Comparison of ENCODE assay signal across 1 cellular context in genomic region chr14:102264775-102265174, GRCh38.
TF ChIP-seq lines count a peak whose summit lies in the region.

No MANE protein-coding gene starts in this region.

TF ChIP-seq in GM23338, 12 proteins besides CTCF, POLR2A, EP300 and RAD21 (continued from another document):
- TF ChIP-seq, protein P1, sequence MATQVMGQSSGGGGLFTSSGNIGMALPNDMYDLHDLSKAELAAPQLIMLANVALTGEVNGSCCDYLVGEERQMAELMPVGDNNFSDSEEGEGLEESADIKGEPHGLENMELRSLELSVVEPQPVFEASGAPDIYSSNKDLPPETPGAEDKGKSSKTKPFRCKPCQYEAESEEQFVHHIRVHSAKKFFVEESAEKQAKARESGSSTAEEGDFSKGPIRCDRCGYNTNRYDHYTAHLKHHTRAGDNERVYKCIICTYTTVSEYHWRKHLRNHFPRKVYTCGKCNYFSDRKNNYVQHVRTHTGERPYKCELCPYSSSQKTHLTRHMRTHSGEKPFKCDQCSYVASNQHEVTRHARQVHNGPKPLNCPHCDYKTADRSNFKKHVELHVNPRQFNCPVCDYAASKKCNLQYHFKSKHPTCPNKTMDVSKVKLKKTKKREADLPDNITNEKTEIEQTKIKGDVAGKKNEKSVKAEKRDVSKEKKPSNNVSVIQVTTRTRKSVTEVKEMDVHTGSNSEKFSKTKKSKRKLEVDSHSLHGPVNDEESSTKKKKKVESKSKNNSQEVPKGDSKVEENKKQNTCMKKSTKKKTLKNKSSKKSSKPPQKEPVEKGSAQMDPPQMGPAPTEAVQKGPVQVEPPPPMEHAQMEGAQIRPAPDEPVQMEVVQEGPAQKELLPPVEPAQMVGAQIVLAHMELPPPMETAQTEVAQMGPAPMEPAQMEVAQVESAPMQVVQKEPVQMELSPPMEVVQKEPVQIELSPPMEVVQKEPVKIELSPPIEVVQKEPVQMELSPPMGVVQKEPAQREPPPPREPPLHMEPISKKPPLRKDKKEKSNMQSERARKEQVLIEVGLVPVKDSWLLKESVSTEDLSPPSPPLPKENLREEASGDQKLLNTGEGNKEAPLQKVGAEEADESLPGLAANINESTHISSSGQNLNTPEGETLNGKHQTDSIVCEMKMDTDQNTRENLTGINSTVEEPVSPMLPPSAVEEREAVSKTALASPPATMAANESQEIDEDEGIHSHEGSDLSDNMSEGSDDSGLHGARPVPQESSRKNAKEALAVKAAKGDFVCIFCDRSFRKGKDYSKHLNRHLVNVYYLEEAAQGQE (IDR thresholded peaks at IDR 0.05; ENCODE audit: unreplicated experiment) = no peak
- TF ChIP-seq ZNF114 (CRISPR knock-in tag; IDR thresholded peaks at IDR 0.05) (no peak), STAT1 (IDR thresholded peaks at IDR 0.05; ENCODE audit: unreplicated experiment) (no peak), ZNF331 (CRISPR knock-in tag; IDR thresholded peaks at IDR 0.05; ENCODE audit: low read depth) (no peak), POLR2AphosphoS5 (IDR thresholded peaks at IDR 0.05; ENCODE audit: low read depth) (no peak), EZH2 (IDR thresholded peaks at IDR 0.05; ENCODE audit: low read depth, unreplicated experiment) (no peak)
- TF ChIP-seq, protein P2, sequence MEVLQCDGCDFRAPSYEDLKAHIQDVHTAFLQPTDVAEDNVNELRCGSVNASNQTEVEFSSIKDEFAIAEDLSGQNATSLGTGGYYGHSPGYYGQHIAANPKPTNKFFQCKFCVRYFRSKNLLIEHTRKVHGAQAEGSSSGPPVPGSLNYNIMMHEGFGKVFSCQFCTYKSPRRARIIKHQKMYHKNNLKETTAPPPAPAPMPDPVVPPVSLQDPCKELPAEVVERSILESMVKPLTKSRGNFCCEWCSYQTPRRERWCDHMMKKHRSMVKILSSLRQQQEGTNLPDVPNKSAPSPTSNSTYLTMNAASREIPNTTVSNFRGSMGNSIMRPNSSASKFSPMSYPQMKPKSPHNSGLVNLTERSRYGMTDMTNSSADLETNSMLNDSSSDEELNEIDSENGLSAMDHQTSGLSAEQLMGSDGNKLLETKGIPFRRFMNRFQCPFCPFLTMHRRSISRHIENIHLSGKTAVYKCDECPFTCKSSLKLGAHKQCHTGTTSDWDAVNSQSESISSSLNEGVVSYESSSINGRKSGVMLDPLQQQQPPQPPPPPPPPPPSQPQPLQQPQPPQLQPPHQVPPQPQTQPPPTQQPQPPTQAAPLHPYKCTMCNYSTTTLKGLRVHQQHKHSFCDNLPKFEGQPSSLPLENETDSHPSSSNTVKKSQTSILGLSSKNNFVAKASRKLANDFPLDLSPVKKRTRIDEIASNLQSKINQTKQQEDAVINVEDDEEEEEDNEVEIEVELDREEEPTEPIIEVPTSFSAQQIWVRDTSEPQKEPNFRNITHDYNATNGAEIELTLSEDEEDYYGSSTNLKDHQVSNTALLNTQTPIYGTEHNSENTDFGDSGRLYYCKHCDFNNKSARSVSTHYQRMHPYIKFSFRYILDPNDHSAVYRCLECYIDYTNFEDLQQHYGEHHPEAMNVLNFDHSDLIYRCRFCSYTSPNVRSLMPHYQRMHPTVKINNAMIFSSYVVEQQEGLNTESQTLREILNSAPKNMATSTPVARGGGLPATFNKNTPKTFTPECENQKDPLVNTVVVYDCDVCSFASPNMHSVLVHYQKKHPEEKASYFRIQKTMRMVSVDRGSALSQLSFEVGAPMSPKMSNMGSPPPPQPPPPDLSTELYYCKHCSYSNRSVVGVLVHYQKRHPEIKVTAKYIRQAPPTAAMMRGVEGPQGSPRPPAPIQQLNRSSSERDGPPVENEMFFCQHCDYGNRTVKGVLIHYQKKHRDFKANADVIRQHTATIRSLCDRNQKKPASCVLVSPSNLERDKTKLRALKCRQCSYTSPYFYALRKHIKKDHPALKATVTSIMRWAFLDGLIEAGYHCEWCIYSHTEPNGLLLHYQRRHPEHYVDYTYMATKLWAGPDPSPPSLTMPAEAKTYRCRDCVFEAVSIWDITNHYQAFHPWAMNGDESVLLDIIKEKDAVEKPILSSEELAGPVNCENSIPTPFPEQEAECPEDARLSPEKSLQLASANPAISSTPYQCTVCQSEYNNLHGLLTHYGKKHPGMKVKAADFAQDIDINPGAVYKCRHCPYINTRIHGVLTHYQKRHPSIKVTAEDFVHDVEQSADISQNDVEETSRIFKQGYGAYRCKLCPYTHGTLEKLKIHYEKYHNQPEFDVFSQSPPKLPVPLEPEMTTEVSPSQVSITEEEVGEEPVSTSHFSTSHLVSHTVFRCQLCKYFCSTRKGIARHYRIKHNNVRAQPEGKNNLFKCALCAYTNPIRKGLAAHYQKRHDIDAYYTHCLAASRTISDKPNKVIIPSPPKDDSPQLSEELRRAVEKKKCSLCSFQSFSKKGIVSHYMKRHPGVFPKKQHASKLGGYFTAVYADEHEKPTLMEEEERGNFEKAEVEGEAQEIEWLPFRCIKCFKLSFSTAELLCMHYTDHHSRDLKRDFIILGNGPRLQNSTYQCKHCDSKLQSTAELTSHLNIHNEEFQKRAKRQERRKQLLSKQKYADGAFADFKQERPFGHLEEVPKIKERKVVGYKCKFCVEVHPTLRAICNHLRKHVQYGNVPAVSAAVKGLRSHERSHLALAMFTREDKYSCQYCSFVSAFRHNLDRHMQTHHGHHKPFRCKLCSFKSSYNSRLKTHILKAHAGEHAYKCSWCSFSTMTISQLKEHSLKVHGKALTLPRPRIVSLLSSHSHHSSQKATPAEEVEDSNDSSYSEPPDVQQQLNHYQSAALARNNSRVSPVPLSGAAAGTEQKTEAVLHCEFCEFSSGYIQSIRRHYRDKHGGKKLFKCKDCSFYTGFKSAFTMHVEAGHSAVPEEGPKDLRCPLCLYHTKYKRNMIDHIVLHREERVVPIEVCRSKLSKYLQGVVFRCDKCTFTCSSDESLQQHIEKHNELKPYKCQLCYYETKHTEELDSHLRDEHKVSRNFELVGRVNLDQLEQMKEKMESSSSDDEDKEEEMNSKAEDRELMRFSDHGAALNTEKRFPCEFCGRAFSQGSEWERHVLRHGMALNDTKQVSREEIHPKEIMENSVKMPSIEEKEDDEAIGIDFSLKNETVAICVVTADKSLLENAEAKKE (CRISPR knock-in tag; IDR thresholded peaks at IDR 0.05) = no peak
